Comparison of ENCODE assay signal across 27 cellular contexts in genomic region chr5:30380228-30380627, GRCh38.
A peak's percentile ranks its signal among the peaks of the same experiment; 100 is the strongest.
DNase-seq lines count a peak whose midpoint lies in the region; ATAC-seq, FAIRE-seq and TF ChIP-seq lines count a peak whose summit lies in the region.
"Had no signal": no experiment of that assay in that cellular context is flagged by ENCODE, and none has a peak within 500 bp of the region (broad histone marks: within the 10 kb centered on the region; RNA-seq: fewer than 3 reads in every experiment).

No MANE protein-coding gene starts in this region.

- H3K4me2 ChIP-seq in GM23338 (no peak overlapping the region; the same call in 1 of the 2 replicates), H1 (ENCODE audit: insufficient read depth in 1 of 2, low read depth in 2 of 2, low read length in 2 of 2) (no peak overlapping the region)
- H3K4me2 ChIP-seq: BLaER1 had no signal

- POLR2A ChIA-PET in H1 (lab: Charles Lee; ENCODE audit: partially characterized antibody): no interaction called here

- H3K27ac ChIP-seq in GM23338 (ENCODE audit: low read depth) (no peak overlapping the region), H1 (ENCODE audit: low read depth, low read length) (no peak overlapping the region)
- H3K27ac ChIP-seq: 22Rv1, BLaER1 had no signal

- H3K4me3 Mint-ChIP-seq in GM23338 (no peak overlapping the region), neural crest cell (no peak overlapping the region)
- H3K4me3 Mint-ChIP-seq: CD14-positive monocyte; CD4-positive, alpha-beta memory T cell; CD4-positive, CD25-positive, alpha-beta regulatory T cell; CD8-positive, alpha-beta memory T cell had no signal

- TF ChIP-seq POLR2A in H1 (IDR thresholded peaks at IDR 0.05; ENCODE audit: control extremely low read depth in 1 of 2, low read depth in 2 of 2, low read length in 2 of 2): no peak

- no peak overlapping the region for H2BK5ac ChIP-seq in H1 (ENCODE audit: low read depth, low read length)

- no peak overlapping the region for H2BK120ac ChIP-seq in H1 (replicated peaks; ENCODE audit: low read depth, low read length)

- TF ChIP-seq CTCF in GM23338 (conservative IDR thresholded peaks at IDR 0.05; ENCODE audit: low read depth in 2 of 2): no peak
- no peak for TF ChIP-seq CTCF in H1 (IDR thresholded peaks at IDR 0.05; ENCODE audit: control extremely low read depth in 1 of 3, insufficient read depth in 1 of 3, low read depth in 1 of 3, low read length in 3 of 3)
- TF ChIP-seq CTCF in neural crest cell (conservative IDR thresholded peaks at IDR 0.05): no peak

- H3K79me2 ChIP-seq in GM23338 (replicated peaks; ENCODE audit: insufficient read depth) (no peaks in the 10 kb centered on the region), H1 (ENCODE audit: control insufficient read depth in 1 of 2, insufficient read depth in 2 of 2, low read length in 2 of 2) (no peaks in the 10 kb centered on the region)

- whole genome bisulfite sequencing in H1 (ENCODE audit: extremely low coverage in 1 of 2, insufficient coverage in 1 of 2, insufficient read length in 1 of 2, insufficient replicate concordance in 2 of 2, low coverage in 1 of 2, low lambda C conversion rate in 2 of 2, missing lambda C conversion rate in 1 of 2), 2 experiments: 85% methylated on average over 4 of the region's 4 CpGs; no CpG with 5 or more reads in 1 of the 2 experiments

- no peak overlapping the region for H3K4ac ChIP-seq in H1 (replicated peaks; ENCODE audit: insufficient read length, low read depth, low read length)

- no peak overlapping the region for H2BK20ac ChIP-seq in H1 (ENCODE audit: low read length)

- peak overlapping the region; percentile 74; the same call in 1 of the 2 replicates for H2AFZ ChIP-seq in GM23338
- peak overlapping the region; percentile 95 for H2AFZ ChIP-seq in H1 (ENCODE audit: low read length)

- H2AK5ac ChIP-seq in H1 (ENCODE audit: low read depth, low read length): no peak overlapping the region

- no peak overlapping the region for H3K14ac ChIP-seq in H1 (ENCODE audit: insufficient read length)

- no peaks in the 10 kb centered on the region for H3K9me3 Mint-ChIP-seq in GM23338
- peaks cover 2% of the 10 kb centered on the region for H3K9me3 Mint-ChIP-seq in neural crest cell

- no peaks in the 10 kb centered on the region for H3K79me1 ChIP-seq in H1 (ENCODE audit: low read depth, low read length)

- H3K27me3 Mint-ChIP-seq in GM23338 (ENCODE audit: insufficient read depth, low read depth, poor library complexity) (peaks cover under 1% of the 10 kb centered on the region), neural crest cell (ENCODE audit: low read depth) (no peaks in the 10 kb centered on the region)
- H3K27me3 Mint-ChIP-seq: CD4-positive, alpha-beta memory T cell; CD4-positive, CD25-positive, alpha-beta regulatory T cell; CD8-positive, alpha-beta memory T cell had no signal

- H3K4me1 Mint-ChIP-seq in GM23338 (peaks cover 5% of the 10 kb centered on the region; the same call in 2 of the 3 replicates), neural crest cell (peaks cover 16% of the 10 kb centered on the region)
- H3K4me1 Mint-ChIP-seq: CD14-positive monocyte; CD4-positive, alpha-beta memory T cell; CD4-positive, CD25-positive, alpha-beta regulatory T cell; CD8-positive, alpha-beta memory T cell had no signal

- H4K20me1 ChIP-seq in GM23338 (replicated peaks; ENCODE audit: insufficient read depth) (no peaks in the 10 kb centered on the region), H1 (replicated peaks in 1 of 2; ENCODE audit: control insufficient read depth in 1 of 2, insufficient read depth in 2 of 2, low read length in 2 of 2) (no peaks in the 10 kb centered on the region)
- H4K20me1 ChIP-seq: BLaER1 had no signal

- no peak overlapping the region for H2BK15ac ChIP-seq in H1 (ENCODE audit: low read length)

- no peak for TF ChIP-seq RAD21 in H1 (IDR thresholded peaks at IDR 0.05 in 1 of 2, conservative IDR thresholded peaks at IDR 0.05 in 1 of 2; ENCODE audit: low read depth in 2 of 2, low read length in 2 of 2)

- no peaks in the 10 kb centered on the region for H3K9me2 ChIP-seq in GM23338 (ENCODE audit: insufficient read depth)

- no peak for TF ChIP-seq EP300 in H1 (IDR thresholded peaks at IDR 0.05; ENCODE audit: borderline replicate concordance in 1 of 2, low read depth in 2 of 2, low read length in 2 of 2)

- DNase-seq in GM23338 (ENCODE audit: low spot score): peak; percentile 12
- no peak for DNase-seq in H1 (ENCODE audit: low read depth in 1 of 2, low spot score in 2 of 2)
- DNase-seq in neural crest cell (ENCODE audit: low read depth, low spot score): no peak
- DNase-seq in T-helper 2 cell: no peak
- no peak for DNase-seq in A172 (ENCODE audit: low spot score)
- DNase-seq in SHP77 treated with DMSO at 0.1 percent for 48 hours (lab: John Stamatoyannopoulos, UW): no peak
- DNase-seq: ACHN; BE2C; C1 segment of cervical spinal cord; CD4-positive, alpha-beta memory T cell; CD4-positive, CD25-positive, alpha-beta regulatory T cell; CD8-positive, alpha-beta memory T cell; COR-L47; DMS 273 treated with DMSO at 0.1 percent for 48 hours; DMS153; DMS53; DMS79; DND-41; EL; GDM1 had no signal

- H3K27ac Mint-ChIP-seq in GM23338 (peak overlapping the region; percentile 42; the same call in 1 of the 2 replicates), neural crest cell (ENCODE audit: unreplicated experiment) (peak overlapping the region; percentile 3)
- H3K27ac Mint-ChIP-seq: CD14-positive monocyte; CD4-positive, alpha-beta memory T cell; CD4-positive, CD25-positive, alpha-beta regulatory T cell; CD8-positive, alpha-beta memory T cell had no signal

- H3K4me3 ChIP-seq in GM23338 (no peak overlapping the region), H1 (ENCODE audit: extremely low read depth in 1 of 4, insufficient read depth in 2 of 4, low read depth in 3 of 4, low read length in 4 of 4) (no peak overlapping the region)
- H3K4me3 ChIP-seq: BLaER1, GM12878 had no signal

- H3K56ac ChIP-seq in H1 (replicated peaks; ENCODE audit: insufficient read length, low read depth, low read length): no peak overlapping the region

- H3K23ac ChIP-seq in H1 (ENCODE audit: insufficient read length): no peak overlapping the region

- H3K27me3 ChIP-seq in GM23338 (ENCODE audit: insufficient read depth) (no peaks in the 10 kb centered on the region), H1 (replicated peaks in 1 of 4; ENCODE audit: control insufficient read depth in 3 of 4, extremely low read depth in 1 of 4, insufficient read depth in 3 of 4, low read length in 3 of 4) (no peaks in the 10 kb centered on the region)
- H3K27me3 ChIP-seq: BE2C, BLaER1 had no signal

- no peaks in the 10 kb centered on the region for H3K36me3 Mint-ChIP-seq in GM23338 (ENCODE audit: low read depth)
- H3K36me3 Mint-ChIP-seq in neural crest cell (ENCODE audit: low read depth): peaks cover 3% of the 10 kb centered on the region
- H3K36me3 Mint-ChIP-seq: CD14-positive monocyte; CD4-positive, alpha-beta memory T cell; CD4-positive, CD25-positive, alpha-beta regulatory T cell; CD8-positive, alpha-beta memory T cell had no signal

- H3K9me3 ChIP-seq in H1 (ENCODE audit: insufficient read depth in 2 of 2, low read depth in 1 of 2, low read length in 1 of 2): no peaks in the 10 kb centered on the region
- H3K9me3 ChIP-seq: BE2C, BLaER1 had no signal

- no peaks in the 10 kb centered on the region for H3K4me1 ChIP-seq in GM23338 (ENCODE audit: insufficient read depth)
- H3K4me1 ChIP-seq in H1 (replicated peaks in 1 of 4; ENCODE audit: control insufficient read depth in 3 of 4, insufficient read depth in 4 of 4, low read length in 3 of 4): peaks cover 0 to 4% (median 1%) of the 10 kb centered on the region in 4 experiments; a peak in 2 of 7 replicates
- H3K4me1 ChIP-seq: BE2C, BLaER1 had no signal

- no peak overlapping the region for H3K9ac ChIP-seq in H1 (replicated peaks in 1 of 4; ENCODE audit: extremely low read depth in 1 of 4, low read depth in 3 of 4, low read length in 3 of 4)
- H3K9ac ChIP-seq: BLaER1 had no signal

- no peak overlapping the region for H2BK12ac ChIP-seq in H1 (ENCODE audit: low read depth, low read length)

- FAIRE-seq in H1 (lab: Jason Lieb, UNC): no peak
- FAIRE-seq: A204.1, GM12878, GM12892, GM18507 had no signal

- H4K5ac ChIP-seq in H1 (ENCODE audit: insufficient read length, low read depth, low read length): no peak overlapping the region

- no peak overlapping the region for H4K91ac ChIP-seq in H1 (replicated peaks; ENCODE audit: insufficient read length, low read length)

- H3K23me2 ChIP-seq in H1 (ENCODE audit: low read depth, low read length): no peaks in the 10 kb centered on the region

- H4K8ac ChIP-seq in H1 (ENCODE audit: extremely low read depth, insufficient read depth, low read length): no peak overlapping the region; the same call in 1 of the 2 replicates

- H3K18ac ChIP-seq in H1 (ENCODE audit: extremely low read depth, low read length): 0 out of 2 replicates have a peak overlapping the region, but pooled peaks have one; percentile 17

- CTCF ChIA-PET in H1 (lab: Charles Lee; ENCODE audit: partially characterized antibody): no interaction called here

- H3K36me3 ChIP-seq in GM23338 (ENCODE audit: insufficient read depth): no peaks in the 10 kb centered on the region
- H3K36me3 ChIP-seq in H1 (ENCODE audit: control insufficient read depth in 2 of 4, insufficient read depth in 4 of 4, low read length in 3 of 4): no peaks in the 10 kb centered on the region
- H3K36me3 ChIP-seq: BE2C, BLaER1 had no signal

- H3F3A ChIP-seq in GM23338 (replicated peaks; ENCODE audit: low read depth): no peaks in the 10 kb centered on the region

- no peak for ATAC-seq in GM23338
- ATAC-seq: GM12878 had no signal

TF ChIP-seq in GM23338, 12 proteins besides CTCF, POLR2A, EP300 and RAD21 (continues in another document):
- no peak for TF ChIP-seq EZH2phosphoT487 (IDR thresholded peaks at IDR 0.05; ENCODE audit: unreplicated experiment)

TF ChIP-seq in H1, 55 proteins besides CTCF, POLR2A, EP300 and RAD21:
- TF ChIP-seq SP4 (IDR thresholded peaks at IDR 0.05; ENCODE audit: low read length) (no peak), CREB1 (IDR thresholded peaks at IDR 0.05) (no peak), USF2 (IDR thresholded peaks at IDR 0.05; ENCODE audit: low read length) (no peak), SIX5 (IDR thresholded peaks at IDR 0.05; ENCODE audit: low read depth, low read length) (no peak), SP2 (IDR thresholded peaks at IDR 0.05; ENCODE audit: low read length) (no peak)
